ENCODE assay signal across 23 cellular contexts in genomic region chr5:149210229-149210628, GRCh38.
A peak's percentile ranks its signal among the peaks of the same experiment; 100 is the strongest.
DNase-seq lines count a peak whose midpoint lies in the region; ATAC-seq, FAIRE-seq and TF ChIP-seq lines count a peak whose summit lies in the region.
"Had no signal": no experiment of that assay in that cellular context is flagged by ENCODE, and none has a peak within 500 bp of the region (broad histone marks: within the 10 kb centered on the region; RNA-seq: fewer than 3 reads in every experiment).

No MANE protein-coding gene starts in this region.

- H3K9ac ChIP-seq in K562 (ENCODE audit: insufficient read depth in 1 of 2, low read depth in 2 of 2, low read length in 2 of 2): no peak overlapping the region

- in situ Hi-C loops in K562 (cut with MboI): no loop called here

- TF ChIP-seq CTCF in K562 (IDR thresholded peaks at IDR 0.05 in 2 of 3, conservative IDR thresholded peaks at IDR 0.05 in 1 of 3; ENCODE audit: insufficient read depth in 2 of 3, low read depth in 1 of 3, low read length in 3 of 3): no peak

- intact Hi-C loops in K562 (cut with micrococcal nuclease): no loop called here

- CTCF ChIA-PET in K562 (lab: Yijun Ruan, JAX; ENCODE audit: low intra/inter-chr PET ratio): no interaction called here

- peaks cover 11% of the 10 kb centered on the region for H3K4me1 Mint-ChIP-seq in activated T-helper 17 cell treated with anti-CD3 and anti-CD28 coated beads, Interleukin-2, amount 50 U/mL, for 72 hours
- H3K4me1 Mint-ChIP-seq: H9, natural killer cell had no signal

- H3K4me3 Mint-ChIP-seq in activated T-helper 17 cell treated with anti-CD3 and anti-CD28 coated beads, Interleukin-2, amount 50 U/mL, for 72 hours: no peak overlapping the region
- H3K4me3 Mint-ChIP-seq: activated naive CD4-positive, alpha-beta T cell treated with anti-CD3 and anti-CD28 coated beads, Interleukin-2, amount 50 U/mL, for 24 hours; H9; natural killer cell had no signal

- no peak overlapping the region for H2AFZ ChIP-seq in K562 (ENCODE audit: low read depth, low read length)

- no peak for FAIRE-seq in K562 (lab: Jason Lieb, UNC)
- FAIRE-seq: GM19239, islet of Langerhans had no signal

- DNase-seq in EH (ENCODE audit: low read depth) (peak; percentile 83), LHCN-M2 (ENCODE audit: low read depth) (peak; percentile 52), K562 (ENCODE audit: extremely low read depth in 1 of 4, low spot score in 3 of 4) (peak in 2 of 4 experiments; percentile 24), iris pigment epithelial cell (ENCODE audit: low read depth) (peak; percentile 82), MV-4-11 (lab: John Stamatoyannopoulos, UW) (no peak), NCI-H146 (lab: John Stamatoyannopoulos, UW) (no peak)
- DNase-seq: activated CD4-positive, alpha-beta T cell treated with anti-CD3 and anti-CD28 coated beads, Interleukin-2, amount 50 U/mL, for 1 hour; DND-41; esophagus squamous epithelium; H9; mammary epithelial cell; natural killer cell; NCI-H1105 treated with DMSO at 0.1 percent for 48 hours; NCI-H2171; NCI-H82; stimulated activated CD4-positive, alpha-beta T cell treated with anti-CD3 and anti-CD28 coated beads, Interleukin-12 subunit alpha, Interleukin-12 subunit beta, amount 100 ng/mL, for 4 hours had no signal

- no peak overlapping the region for H3K27ac ChIP-seq in K562 (ENCODE audit: extremely low read depth, low read depth, low read length)
- H3K27ac ChIP-seq: cardiac muscle cell, esophagus squamous epithelium, heart right ventricle had no signal

- no peaks in the 10 kb centered on the region for H3K79me2 ChIP-seq in K562 (ENCODE audit: control insufficient read depth, insufficient read depth, low read length)

- POLR2A ChIA-PET in K562 (lab: Yijun Ruan, JAX): no interaction called here

- H4K20me1 ChIP-seq in K562 (replicated peaks; ENCODE audit: control insufficient read depth, insufficient read depth, low read length): no peaks in the 10 kb centered on the region; the same call in none of the 2 replicates

- no peaks in the 10 kb centered on the region; a peak in 1 of 5 replicates for H3K4me1 ChIP-seq in K562 (replicated peaks in 1 of 2; ENCODE audit: control insufficient read depth in 2 of 2, insufficient read depth in 2 of 2, low read length in 2 of 2)

- H3K27me3 ChIP-seq in K562 (ENCODE audit: control insufficient read depth in 2 of 2, insufficient read depth in 2 of 2, low read length in 2 of 2): peaks cover 6 to 45% of the 10 kb centered on the region in 2 experiments
- H3K27me3 ChIP-seq: cardiac muscle cell, esophagus squamous epithelium, heart right ventricle had no signal

- H3K36me3 ChIP-seq in K562 (ENCODE audit: control insufficient read depth, insufficient read depth, low read length): no peaks in the 10 kb centered on the region
- H3K36me3 ChIP-seq: cardiac muscle cell had no signal

- no peak overlapping the region for H3K4me3 ChIP-seq in K562
- H3K4me3 ChIP-seq: cardiac muscle cell, esophagus squamous epithelium, heart right ventricle had no signal

- no peak for TF ChIP-seq EP300 in K562 (IDR thresholded peaks at IDR 0.05; ENCODE audit: low read length)

- ATAC-seq in K562: no peak
- ATAC-seq in GM19455 (IDR thresholded peaks at IDR 0.05; ENCODE audit: unreplicated experiment): no peak
- ATAC-seq in activated T-helper 17 cell treated with anti-CD3 and anti-CD28 coated beads, Interleukin-2, amount 50 U/mL, for 72 hours (replicated peaks): no peak
- ATAC-seq: heart right ventricle, natural killer cell had no signal

- BruUV-seq in K562 (replicated peaks; lab: Mats Ljungman, UMichigan): no TSS peak

- TF ChIP-seq RAD21 in K562 (CRISPR knock-in tag; conservative IDR thresholded peaks at IDR 0.05 in 1 of 2, IDR thresholded peaks at IDR 0.05 in 1 of 2): no peak

- 0% methylated on average over 4 of the region's 4 CpGs for WGBS in K562 (ENCODE audit: insufficient coverage, low coverage, missing lambda C conversion rate)

- no peak for TF ChIP-seq POLR2A in K562 (conservative IDR thresholded peaks at IDR 0.05)

- H3K27me3 Mint-ChIP-seq in activated T-helper 17 cell treated with anti-CD3 and anti-CD28 coated beads, Interleukin-2, amount 50 U/mL, for 72 hours: peaks cover 9% of the 10 kb centered on the region
- H3K27me3 Mint-ChIP-seq: activated naive CD4-positive, alpha-beta T cell treated with anti-CD3 and anti-CD28 coated beads, Interleukin-2, amount 50 U/mL, for 24 hours had no signal

- H3K27ac Mint-ChIP-seq in activated T-helper 17 cell treated with anti-CD3 and anti-CD28 coated beads, Interleukin-2, amount 50 U/mL, for 72 hours: no peak overlapping the region
- H3K27ac Mint-ChIP-seq: activated naive CD4-positive, alpha-beta T cell treated with anti-CD3 and anti-CD28 coated beads, Interleukin-2, amount 50 U/mL, for 24 hours; H9; natural killer cell had no signal

- H3K9me3 Mint-ChIP-seq in activated T-helper 17 cell treated with anti-CD3 and anti-CD28 coated beads, Interleukin-2, amount 50 U/mL, for 72 hours: no peaks in the 10 kb centered on the region
- H3K9me3 Mint-ChIP-seq: activated naive CD4-positive, alpha-beta T cell treated with anti-CD3 and anti-CD28 coated beads, Interleukin-2, amount 50 U/mL, for 24 hours; H9; natural killer cell had no signal

- no peaks in the 10 kb centered on the region for H3K9me1 ChIP-seq in K562 (ENCODE audit: control insufficient read depth, insufficient read depth, low read length)

- no peaks in the 10 kb centered on the region for H3K9me3 ChIP-seq in K562 (replicated peaks; ENCODE audit: control insufficient read depth, insufficient read depth, low read depth, low read length)
- H3K9me3 ChIP-seq: esophagus squamous epithelium, heart right ventricle had no signal

- H3K36me3 Mint-ChIP-seq in activated T-helper 17 cell treated with anti-CD3 and anti-CD28 coated beads, Interleukin-2, amount 50 U/mL, for 72 hours (ENCODE audit: low read depth): no peaks in the 10 kb centered on the region
- H3K36me3 Mint-ChIP-seq: activated naive CD4-positive, alpha-beta T cell treated with anti-CD3 and anti-CD28 coated beads, Interleukin-2, amount 50 U/mL, for 24 hours; natural killer cell had no signal

- H3K4me2 ChIP-seq in K562 (ENCODE audit: insufficient read depth, low read length): no peak overlapping the region

TF ChIP-seq in K562, 482 proteins besides CTCF, POLR2A, EP300 and RAD21:
- TF ChIP-seq, protein P1, sequence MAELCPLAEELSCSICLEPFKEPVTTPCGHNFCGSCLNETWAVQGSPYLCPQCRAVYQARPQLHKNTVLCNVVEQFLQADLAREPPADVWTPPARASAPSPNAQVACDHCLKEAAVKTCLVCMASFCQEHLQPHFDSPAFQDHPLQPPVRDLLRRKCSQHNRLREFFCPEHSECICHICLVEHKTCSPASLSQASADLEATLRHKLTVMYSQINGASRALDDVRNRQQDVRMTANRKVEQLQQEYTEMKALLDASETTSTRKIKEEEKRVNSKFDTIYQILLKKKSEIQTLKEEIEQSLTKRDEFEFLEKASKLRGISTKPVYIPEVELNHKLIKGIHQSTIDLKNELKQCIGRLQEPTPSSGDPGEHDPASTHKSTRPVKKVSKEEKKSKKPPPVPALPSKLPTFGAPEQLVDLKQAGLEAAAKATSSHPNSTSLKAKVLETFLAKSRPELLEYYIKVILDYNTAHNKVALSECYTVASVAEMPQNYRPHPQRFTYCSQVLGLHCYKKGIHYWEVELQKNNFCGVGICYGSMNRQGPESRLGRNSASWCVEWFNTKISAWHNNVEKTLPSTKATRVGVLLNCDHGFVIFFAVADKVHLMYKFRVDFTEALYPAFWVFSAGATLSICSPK (IDR thresholded peaks at IDR 0.05; ENCODE audit: borderline replicate concordance): no peak
- TF ChIP-seq FOSL1 (tag; conservative IDR thresholded peaks at IDR 0.05) (peak; percentile 83), NELFE (IDR thresholded peaks at IDR 0.05; ENCODE audit: insufficient read depth, insufficient read length) (no peak), RBM14 (IDR thresholded peaks at IDR 0.05; ENCODE audit: borderline replicate concordance, insufficient read depth, low read depth, low read length) (no peak), HDAC8 (tag; IDR thresholded peaks at IDR 0.05) (no peak)
- TF ChIP-seq, protein P2, sequence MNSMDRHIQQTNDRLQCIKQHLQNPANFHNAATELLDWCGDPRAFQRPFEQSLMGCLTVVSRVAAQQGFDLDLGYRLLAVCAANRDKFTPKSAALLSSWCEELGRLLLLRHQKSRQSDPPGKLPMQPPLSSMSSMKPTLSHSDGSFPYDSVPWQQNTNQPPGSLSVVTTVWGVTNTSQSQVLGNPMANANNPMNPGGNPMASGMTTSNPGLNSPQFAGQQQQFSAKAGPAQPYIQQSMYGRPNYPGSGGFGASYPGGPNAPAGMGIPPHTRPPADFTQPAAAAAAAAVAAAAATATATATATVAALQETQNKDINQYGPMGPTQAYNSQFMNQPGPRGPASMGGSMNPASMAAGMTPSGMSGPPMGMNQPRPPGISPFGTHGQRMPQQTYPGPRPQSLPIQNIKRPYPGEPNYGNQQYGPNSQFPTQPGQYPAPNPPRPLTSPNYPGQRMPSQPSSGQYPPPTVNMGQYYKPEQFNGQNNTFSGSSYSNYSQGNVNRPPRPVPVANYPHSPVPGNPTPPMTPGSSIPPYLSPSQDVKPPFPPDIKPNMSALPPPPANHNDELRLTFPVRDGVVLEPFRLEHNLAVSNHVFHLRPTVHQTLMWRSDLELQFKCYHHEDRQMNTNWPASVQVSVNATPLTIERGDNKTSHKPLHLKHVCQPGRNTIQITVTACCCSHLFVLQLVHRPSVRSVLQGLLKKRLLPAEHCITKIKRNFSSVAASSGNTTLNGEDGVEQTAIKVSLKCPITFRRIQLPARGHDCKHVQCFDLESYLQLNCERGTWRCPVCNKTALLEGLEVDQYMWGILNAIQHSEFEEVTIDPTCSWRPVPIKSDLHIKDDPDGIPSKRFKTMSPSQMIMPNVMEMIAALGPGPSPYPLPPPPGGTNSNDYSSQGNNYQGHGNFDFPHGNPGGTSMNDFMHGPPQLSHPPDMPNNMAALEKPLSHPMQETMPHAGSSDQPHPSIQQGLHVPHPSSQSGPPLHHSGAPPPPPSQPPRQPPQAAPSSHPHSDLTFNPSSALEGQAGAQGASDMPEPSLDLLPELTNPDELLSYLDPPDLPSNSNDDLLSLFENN (IDR thresholded peaks at IDR 0.05; ENCODE audit: low read depth in 2 of 2, low read length in 2 of 2): no peak
- TF ChIP-seq, protein P3, sequence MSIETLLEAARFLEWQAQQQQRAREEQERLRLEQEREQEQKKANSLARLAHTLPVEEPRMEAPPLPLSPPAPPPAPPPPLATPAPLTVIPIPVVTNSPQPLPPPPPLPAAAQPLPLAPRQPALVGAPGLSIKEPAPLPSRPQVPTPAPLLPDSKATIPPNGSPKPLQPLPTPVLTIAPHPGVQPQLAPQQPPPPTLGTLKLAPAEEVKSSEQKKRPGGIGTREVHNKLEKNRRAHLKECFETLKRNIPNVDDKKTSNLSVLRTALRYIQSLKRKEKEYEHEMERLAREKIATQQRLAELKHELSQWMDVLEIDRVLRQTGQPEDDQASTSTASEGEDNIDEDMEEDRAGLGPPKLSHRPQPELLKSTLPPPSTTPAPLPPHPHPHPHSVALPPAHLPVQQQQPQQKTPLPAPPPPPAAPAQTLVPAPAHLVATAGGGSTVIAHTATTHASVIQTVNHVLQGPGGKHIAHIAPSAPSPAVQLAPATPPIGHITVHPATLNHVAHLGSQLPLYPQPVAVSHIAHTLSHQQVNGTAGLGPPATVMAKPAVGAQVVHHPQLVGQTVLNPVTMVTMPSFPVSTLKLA (conservative IDR thresholded peaks at IDR 0.05): no peak

Comparison
In these comparisons a context has a peak if more than half of its experiments do, and no peak if none do; other contexts are left out.
1. DNase-seq: peak in EH (single experiment), LHCN-M2 (single experiment) and iris pigment epithelial cell (single experiment); none in MV-4-11 (single experiment) and NCI-H146 (single experiment).